Comparison of ENCODE assay signal across 14 cellular contexts in genomic region chr11:14445542-14446530, GRCh38. TPM values are rescaled to one million over a fixed set of nuclear protein-coding genes. Genes with fewer than 3 reads are reported as not detected.
DNase-seq lines count a peak whose midpoint lies in the region; ATAC-seq and TF ChIP-seq lines count a peak whose summit lies in the region.
"Had no signal": no experiment of that assay in that cellular context is flagged by ENCODE, and none has a peak within 500 bp of the region (broad histone marks: within the 10 kb centered on the region; RNA-seq: fewer than 3 reads in every experiment).

No MANE protein-coding gene starts in this region.

- no peak overlapping the region for H3K4me3 ChIP-seq in astrocyte of the spinal cord (ENCODE audit: low read depth, low read length)
- H3K4me3 ChIP-seq: upper lobe of left lung had no signal

- CTCF ChIA-PET in activated CD4-positive, alpha-beta memory T cell treated with anti-CD3 and anti-CD28 coated beads for 36 hours (lab: Charles Lee), result interaction anchor here (0.9 to 2.1 kb wide), 4 partner anchors 9 to 145 kb away, joined by 3 to 8 read pairs (median 4); no protein-coding TSS in a partner anchor
- CTCF ChIA-PET in activated CD4-positive, alpha-beta memory T cell treated with anti-CD3 and anti-CD28 coated beads, Interleukin-2, amount 10 ng/mL, durations not matched to agents 7 days and 5 days (lab: Charles Lee), result interaction anchor here (0.9 to 1.1 kb wide), 2 partner anchors 9 to 134 kb away, joined by 3 read pairs; no protein-coding TSS in a partner anchor

- no peaks in the 10 kb centered on the region for H3K27me3 Mint-ChIP-seq in activated CD4-positive, alpha-beta memory T cell treated with anti-CD3 and anti-CD28 coated beads for 36 hours
- no peaks in the 10 kb centered on the region for H3K27me3 Mint-ChIP-seq in activated CD4-positive, alpha-beta memory T cell treated with anti-CD3 and anti-CD28 coated beads, Interleukin-2, amount 10 ng/mL, durations not matched to agents 7 days and 5 days
- H3K27me3 Mint-ChIP-seq in mesothelial cell of epicardium (ENCODE audit: low read depth), result no peaks in the 10 kb centered on the region
- no peaks in the 10 kb centered on the region for H3K27me3 Mint-ChIP-seq in natural killer cell treated with Interleukin-12 subunit alpha and Interleukin-12 subunit beta and Interleukin-15 and Interleukin-18, amount 100 ng/mL, for 72 hours
- H3K27me3 Mint-ChIP-seq: memory B cell had no signal

- intact Hi-C loops in activated CD4-positive, alpha-beta memory T cell treated with anti-CD3 and anti-CD28 coated beads for 36 hours (cut with micrococcal nuclease), result loop anchor here (5.0 kb wide), 1 partner anchor 34 kb away; no protein-coding TSS in a partner anchor

- in situ Hi-C loops in astrocyte of the spinal cord (cut with HindIII; ENCODE audit: low sequenced_read_pairs), result no loop called here

- no peak overlapping the region for H3K4me3 Mint-ChIP-seq in activated CD4-positive, alpha-beta memory T cell treated with anti-CD3 and anti-CD28 coated beads for 36 hours
- no peak overlapping the region for H3K4me3 Mint-ChIP-seq in activated CD4-positive, alpha-beta memory T cell treated with anti-CD3 and anti-CD28 coated beads, Interleukin-2, amount 10 ng/mL, durations not matched to agents 7 days and 5 days
- no peak overlapping the region for H3K4me3 Mint-ChIP-seq in mesothelial cell of epicardium
- no peak overlapping the region for H3K4me3 Mint-ChIP-seq in natural killer cell treated with Interleukin-12 subunit alpha and Interleukin-12 subunit beta and Interleukin-15 and Interleukin-18, amount 100 ng/mL, for 72 hours
- H3K4me3 Mint-ChIP-seq: memory B cell had no signal

- H3K4me1 Mint-ChIP-seq in activated CD4-positive, alpha-beta memory T cell treated with anti-CD3 and anti-CD28 coated beads for 36 hours (ENCODE audit: low read depth), result peaks cover 25% of the 10 kb centered on the region
- H3K4me1 Mint-ChIP-seq in activated CD4-positive, alpha-beta memory T cell treated with anti-CD3 and anti-CD28 coated beads, Interleukin-2, amount 10 ng/mL, durations not matched to agents 7 days and 5 days, result peaks cover 41% of the 10 kb centered on the region
- peaks cover 6% of the 10 kb centered on the region for H3K4me1 Mint-ChIP-seq in mesothelial cell of epicardium
- H3K4me1 Mint-ChIP-seq in natural killer cell treated with Interleukin-12 subunit alpha and Interleukin-12 subunit beta and Interleukin-15 and Interleukin-18, amount 100 ng/mL, for 72 hours (ENCODE audit: low read depth in 2 of 2), result peaks cover 14 to 22% of the 10 kb centered on the region in 2 donors

- no peak for DNase-seq in activated CD4-positive, alpha-beta memory T cell treated with anti-CD3 and anti-CD28 coated beads for 36 hours
- DNase-seq in activated CD4-positive, alpha-beta memory T cell treated with anti-CD3 and anti-CD28 coated beads, Interleukin-2, amount 10 ng/mL, durations not matched to agents 7 days and 5 days, result no peak
- peak; percentile 60 for DNase-seq in LHCN-M2 (ENCODE audit: low read depth)
- peak; percentile 43 for DNase-seq in astrocyte of the spinal cord (ENCODE audit: low read depth, low spot score)
- DNase-seq in mesothelial cell of epicardium (ENCODE audit: low spot score in 2 of 2, unreplicated experiment in 2 of 2), result no peak
- DNase-seq in activated gamma-delta T cell (lab: John Stamatoyannopoulos, UW), result no peak
- no peak for DNase-seq in natural killer cell treated with Interleukin-12 subunit alpha and Interleukin-12 subunit beta and Interleukin-15 and Interleukin-18, amount 100 ng/mL, for 72 hours (ENCODE audit: low spot score)
- DNase-seq in NCI-H2171 treated with DMSO at 0.1 percent for 48 hours (lab: John Stamatoyannopoulos, UW), result no peak
- DNase-seq: activated CD4-positive, CD25-positive, alpha-beta regulatory T cell treated with anti-CD3 and anti-CD28 coated beads, Interleukin-2, amount 50 U/mL, for 72 hours; NCI-H187; NK-92 treated with Interleukin-12 subunit alpha and Interleukin-12 subunit beta, amount 100 ng/mL, for 24 hours; upper lobe of left lung had no signal

- no peak for ATAC-seq in natural killer cell treated with Interleukin-12 subunit alpha and Interleukin-12 subunit beta and Interleukin-15 and Interleukin-18, amount 100 ng/mL, for 72 hours

- POLR2A ChIA-PET in activated CD4-positive, alpha-beta memory T cell treated with anti-CD3 and anti-CD28 coated beads for 36 hours (lab: Charles Lee), result interaction anchor here (0.7 kb wide), 1 partner anchor 1404 kb away, joined by 3 read pairs; no protein-coding TSS in a partner anchor
- POLR2A ChIA-PET in activated CD4-positive, alpha-beta memory T cell treated with anti-CD3 and anti-CD28 coated beads, Interleukin-2, amount 10 ng/mL, durations not matched to agents 7 days and 5 days (lab: Charles Lee), result no interaction called here

- H3K27ac Mint-ChIP-seq in activated CD4-positive, alpha-beta memory T cell treated with anti-CD3 and anti-CD28 coated beads for 36 hours, result peak overlapping the region; percentile 10
- no peak overlapping the region for H3K27ac Mint-ChIP-seq in activated CD4-positive, alpha-beta memory T cell treated with anti-CD3 and anti-CD28 coated beads, Interleukin-2, amount 10 ng/mL, durations not matched to agents 7 days and 5 days
- H3K27ac Mint-ChIP-seq in mesothelial cell of epicardium, result peak overlapping the region; percentile 24
- peak overlapping the region in 1 of 2 donors; percentile 67 for H3K27ac Mint-ChIP-seq in natural killer cell treated with Interleukin-12 subunit alpha and Interleukin-12 subunit beta and Interleukin-15 and Interleukin-18, amount 100 ng/mL, for 72 hours
- H3K27ac Mint-ChIP-seq: activated T-helper 2 cell treated with anti-CD3 and anti-CD28 coated beads, Interferon-gamma antibody, Interleukin-2, Interleukin-4, amounts not matched to agents 10 μg/mL and 5 μg/mL and 100 μg/mL, durations not matched to agents 14 hours and 24 hours and 36 hours had no signal

- H3K36me3 Mint-ChIP-seq in activated CD4-positive, alpha-beta memory T cell treated with anti-CD3 and anti-CD28 coated beads for 36 hours, result peaks cover 5% of the 10 kb centered on the region
- H3K36me3 Mint-ChIP-seq in activated CD4-positive, alpha-beta memory T cell treated with anti-CD3 and anti-CD28 coated beads, Interleukin-2, amount 10 ng/mL, durations not matched to agents 7 days and 5 days (ENCODE audit: low read depth), result peaks cover 9% of the 10 kb centered on the region
- H3K36me3 Mint-ChIP-seq in mesothelial cell of epicardium, result peaks cover 4% of the 10 kb centered on the region
- H3K36me3 Mint-ChIP-seq in natural killer cell treated with Interleukin-12 subunit alpha and Interleukin-12 subunit beta and Interleukin-15 and Interleukin-18, amount 100 ng/mL, for 72 hours, result no peaks in the 10 kb centered on the region

- no peaks in the 10 kb centered on the region for H3K9me3 Mint-ChIP-seq in activated CD4-positive, alpha-beta memory T cell treated with anti-CD3 and anti-CD28 coated beads for 36 hours
- no peaks in the 10 kb centered on the region for H3K9me3 Mint-ChIP-seq in activated CD4-positive, alpha-beta memory T cell treated with anti-CD3 and anti-CD28 coated beads, Interleukin-2, amount 10 ng/mL, durations not matched to agents 7 days and 5 days
- no peaks in the 10 kb centered on the region for H3K9me3 Mint-ChIP-seq in mesothelial cell of epicardium
- H3K9me3 Mint-ChIP-seq in natural killer cell treated with Interleukin-12 subunit alpha and Interleukin-12 subunit beta and Interleukin-15 and Interleukin-18, amount 100 ng/mL, for 72 hours, result no peaks in the 10 kb centered on the region
- H3K9me3 Mint-ChIP-seq: activated T-helper 2 cell treated with anti-CD3 and anti-CD28 coated beads, Interferon-gamma antibody, Interleukin-2, Interleukin-4, amounts not matched to agents 10 μg/mL and 5 μg/mL and 100 μg/mL, durations not matched to agents 14 hours and 24 hours and 36 hours; memory B cell had no signal

- no peak for TF ChIP-seq CTCF in astrocyte of the spinal cord (IDR thresholded peaks at IDR 0.05; ENCODE audit: low read depth, low read length)
- no peak for TF ChIP-seq CTCF in mesothelial cell of epicardium (IDR thresholded peaks at IDR 0.05; ENCODE audit: unreplicated experiment)

RNA-seq across cellular contexts. Expression of gene COPB1, which starts 53.8 kb away (rescaled TPM):
- total RNA-seq in activated CD4-positive, alpha-beta memory T cell treated with anti-CD3 and anti-CD28 coated beads for 36 hours, result 100 to 1,000 TPM; 107 to 108 TPM
- total RNA-seq in activated CD4-positive, alpha-beta memory T cell treated with anti-CD3 and anti-CD28 coated beads, Interleukin-2, amount 10 ng/mL, durations not matched to agents 7 days and 5 days, result 10 to 100 TPM; 98.0 to 100.0 TPM
- total RNA-seq in LHCN-M2 (2014; rRNA removed), result 232 and 235 TPM in 2 replicates
- 74.5 TPM for polyA plus RNA-seq in LHCN-M2 (2012)
- 108 to 116 TPM (median 112 TPM) in 3 replicates for total RNA-seq in mesothelial cell of epicardium
- total RNA-seq in natural killer cell treated with Interleukin-12 subunit alpha and Interleukin-12 subunit beta and Interleukin-15 and Interleukin-18, amount 100 ng/mL, for 72 hours, result 100 to 1,000 TPM in 1 of 2 donors, 10 to 100 TPM in 1; 88.4 to 107 TPM

Comparison
In these comparisons a context has a peak if more than half of its experiments do, and no peak if none do; other contexts are left out.
1. DNase-seq: peak in LHCN-M2 (single experiment) and astrocyte of the spinal cord (single experiment); none in activated CD4-positive, alpha-beta memory T cell treated with anti-CD3 and anti-CD28 coated beads for 36 hours (single experiment), activated CD4-positive, alpha-beta memory T cell treated with anti-CD3 and anti-CD28 coated beads, Interleukin-2, amount 10 ng/mL, durations not matched to agents 7 days and 5 days (single experiment), mesothelial cell of epicardium (0 of 2), activated gamma-delta T cell (single experiment), natural killer cell treated with Interleukin-12 subunit alpha and Interleukin-12 subunit beta and Interleukin-15 and Interleukin-18, amount 100 ng/mL, for 72 hours (single experiment) and NCI-H2171 treated with DMSO at 0.1 percent for 48 hours (single experiment).